In genomic region chr6:170263410-170263809, GRCh38 we compare ENCODE assay signal across 1 cellular context.
TF ChIP-seq lines count a peak whose summit lies in the region.

No MANE protein-coding gene starts in this region.

TF ChIP-seq in IMR-90, 13 proteins besides CTCF, POLR2A, EP300 and RAD21 (continued from another document):
- TF ChIP-seq MAZ (IDR thresholded peaks at IDR 0.05; ENCODE audit: borderline replicate concordance, low read depth, low read length) = no peak
- no peak for TF ChIP-seq MXI1 (IDR thresholded peaks at IDR 0.05; ENCODE audit: borderline replicate concordance, low read depth, low read length)
- TF ChIP-seq SMC3 (IDR thresholded peaks at IDR 0.05; ENCODE audit: low read depth, low read length) = no peak
- TF ChIP-seq RCOR1 (IDR thresholded peaks at IDR 0.05; ENCODE audit: insufficient replicate concordance, low read length) = no peak
- TF ChIP-seq CEBPB (IDR thresholded peaks at IDR 0.05; ENCODE audit: low read depth, low read length) = no peak
- TF ChIP-seq ELK1 (IDR thresholded peaks at IDR 0.05; ENCODE audit: borderline replicate concordance, low read depth, low read length) = no peak
